10 cellular contexts compared by ENCODE assay signal in the genomic region with DNA sequence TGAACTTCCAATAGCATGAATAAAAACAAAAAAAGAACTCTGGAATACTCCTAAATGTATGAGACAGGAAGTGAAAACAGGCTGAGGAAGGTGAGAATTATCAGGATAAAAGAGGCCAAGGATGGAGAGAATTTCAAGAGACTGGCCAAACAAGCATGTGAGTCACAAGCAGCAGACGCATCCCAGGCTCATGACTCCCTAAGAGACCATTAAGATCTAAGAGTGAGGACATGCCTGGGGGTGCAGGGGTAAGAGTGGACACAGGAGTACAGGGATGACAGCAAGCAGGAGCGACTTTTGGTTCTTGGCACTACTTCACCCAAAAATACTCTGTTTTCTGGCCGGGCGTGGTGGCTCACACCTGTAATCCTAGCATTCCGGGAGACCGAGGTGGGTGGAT. TPM values are rescaled to one million over a fixed set of nuclear protein-coding genes. Genes with fewer than 3 reads are reported as not detected.
A peak's percentile ranks its signal among the peaks of the same experiment; 100 is the strongest.
DNase-seq lines count a peak whose midpoint lies in the region; TF ChIP-seq lines count a peak whose summit lies in the region.
"Had no signal": no experiment of that assay in that cellular context is flagged by ENCODE, and none has a peak within 500 bp of the region (broad histone marks: within the 10 kb centered on the region; RNA-seq: fewer than 3 reads in every experiment).

No MANE protein-coding gene starts in this region.

- TF ChIP-seq CTCF in neural crest cell (conservative IDR thresholded peaks at IDR 0.05) (no peak), WERI-Rb-1 (IDR thresholded peaks at IDR 0.05; ENCODE audit: low read depth, low read length) (no peak), tibial nerve (IDR thresholded peaks at IDR 0.05) (no peak)

- H3K9ac ChIP-seq in duodenal mucosa (ENCODE audit: low read depth in 1 of 2, low read length in 2 of 2), result no peak overlapping the region

- no peak for TF ChIP-seq EP300 in tibial nerve (IDR thresholded peaks at IDR 0.05)

- POLR2A ChIA-PET in CD8-positive, alpha-beta memory T cell (lab: Charles Lee), result interaction anchor here (0.6 kb wide), 1 partner anchor 82 kb away, joined by 6 read pairs; no protein-coding TSS in a partner anchor

- no peak for TF ChIP-seq POLR2A in tibial nerve (IDR thresholded peaks at IDR 0.05)

- WGBS in tibial nerve, 2 donors, result 81 to 82% methylated on average over 6 of the region's 6 CpGs

- peak overlapping the region; percentile 42 to 94 (median 70) for H3K27ac Mint-ChIP-seq in CD8-positive, alpha-beta memory T cell
- H3K27ac Mint-ChIP-seq in neural crest cell (ENCODE audit: unreplicated experiment), result peak overlapping the region; percentile 5

- no peak for DNase-seq in CD8-positive, alpha-beta memory T cell
- peak; percentile 68 for DNase-seq in M059J (ENCODE audit: low read depth)
- no peak for DNase-seq in neural crest cell (ENCODE audit: low read depth, low spot score)
- no peak for DNase-seq in AML-193 (lab: John Stamatoyannopoulos, UW)
- DNase-seq in WERI-Rb-1, result no peak
- DNase-seq in tibial nerve (ENCODE audit: low spot score in 2 of 2), result no peak
- DNase-seq in NCI-H446 treated with DMSO at 0.1 percent for 48 hours (lab: John Stamatoyannopoulos, UW), result no peak
- DNase-seq: cortex of kidney, NCI-H1105 treated with DMSO at 0.1 percent for 48 hours had no signal

- H3K9me3 ChIP-seq in CD8-positive, alpha-beta memory T cell (ENCODE audit: low read length), result no peaks in the 10 kb centered on the region
- no peaks in the 10 kb centered on the region for H3K9me3 ChIP-seq in duodenal mucosa (ENCODE audit: control insufficient read depth in 1 of 2, low read length in 2 of 2)
- no peaks in the 10 kb centered on the region for H3K9me3 ChIP-seq in WERI-Rb-1 (ENCODE audit: severe bottlenecking)
- no peaks in the 10 kb centered on the region for H3K9me3 ChIP-seq in tibial nerve

- peaks cover 4 to 57% (median 10%) of the 10 kb centered on the region in 3 donors for H3K36me3 Mint-ChIP-seq in CD8-positive, alpha-beta memory T cell
- H3K36me3 Mint-ChIP-seq in neural crest cell (ENCODE audit: low read depth), result peaks cover 9% of the 10 kb centered on the region

- H3K9me3 Mint-ChIP-seq in CD8-positive, alpha-beta memory T cell, result no peaks in the 10 kb centered on the region
- H3K9me3 Mint-ChIP-seq in neural crest cell, result no peaks in the 10 kb centered on the region

- H3K4me1 ChIP-seq in CD8-positive, alpha-beta memory T cell (ENCODE audit: insufficient read depth, low read length), result peaks cover 73% of the 10 kb centered on the region
- peaks cover 57 to 71% of the 10 kb centered on the region in 2 donors for H3K4me1 ChIP-seq in duodenal mucosa (ENCODE audit: control insufficient read depth in 1 of 2, insufficient read depth in 2 of 2, low read length in 2 of 2)
- peaks cover 0 to 63% (median 50%) of the 10 kb centered on the region in 4 donors for H3K4me1 ChIP-seq in tibial nerve

- no peak overlapping the region for H3K4me3 ChIP-seq in CD8-positive, alpha-beta memory T cell (ENCODE audit: low read length)
- no peak overlapping the region for H3K4me3 ChIP-seq in duodenal mucosa (ENCODE audit: low read depth in 1 of 2, low read length in 2 of 2)
- no peak overlapping the region for H3K4me3 ChIP-seq in WERI-Rb-1 (ENCODE audit: low read depth, low read length)
- no peak overlapping the region for H3K4me3 ChIP-seq in tibial nerve

- no peaks in the 10 kb centered on the region for H3K36me3 ChIP-seq in CD8-positive, alpha-beta memory T cell (ENCODE audit: insufficient read depth, low read length)
- H3K36me3 ChIP-seq in duodenal mucosa (ENCODE audit: control insufficient read depth in 1 of 2, insufficient read depth in 2 of 2, low read length in 2 of 2), result peaks cover 0 to 3% of the 10 kb centered on the region in 2 donors
- peaks cover 24% of the 10 kb centered on the region for H3K36me3 ChIP-seq in WERI-Rb-1
- H3K36me3 ChIP-seq in tibial nerve, result peaks cover 0 to 12% (median 0%) of the 10 kb centered on the region in 3 donors

- peaks cover 0 to 1% of the 10 kb centered on the region in 2 donors for H3K27me3 Mint-ChIP-seq in CD8-positive, alpha-beta memory T cell
- H3K27me3 Mint-ChIP-seq in neural crest cell (ENCODE audit: low read depth), result no peaks in the 10 kb centered on the region

- no peak overlapping the region for H3K27ac ChIP-seq in CD8-positive, alpha-beta memory T cell (ENCODE audit: low read depth, low read length)
- H3K27ac ChIP-seq in duodenal mucosa (ENCODE audit: low read depth, low read length), result peak overlapping the region; percentile 13
- H3K27ac ChIP-seq in WERI-Rb-1, result no peak overlapping the region
- H3K27ac ChIP-seq in tibial nerve, result peak overlapping the region in 1 of 4 donors; percentile 60

- H3K4me1 Mint-ChIP-seq in CD8-positive, alpha-beta memory T cell, result peaks cover 68 to 81% (median 74%) of the 10 kb centered on the region in 3 donors
- H3K4me1 Mint-ChIP-seq in neural crest cell, result peaks cover 20% of the 10 kb centered on the region

- peak overlapping the region in 4 of 7 donors; percentile 25 to 74 (median 50) for H3K4me3 Mint-ChIP-seq in CD8-positive, alpha-beta memory T cell
- peak overlapping the region; percentile 11 for H3K4me3 Mint-ChIP-seq in neural crest cell

- CTCF ChIA-PET in CD8-positive, alpha-beta memory T cell (lab: Charles Lee), result no interaction called here

- no peaks in the 10 kb centered on the region for H3K27me3 ChIP-seq in CD8-positive, alpha-beta memory T cell (ENCODE audit: insufficient read depth, low read length, poor library complexity, severe bottlenecking)
- H3K27me3 ChIP-seq in duodenal mucosa (ENCODE audit: control insufficient read depth in 1 of 2, insufficient read depth in 2 of 2, low read length in 2 of 2) (no peaks in the 10 kb centered on the region), WERI-Rb-1 (ENCODE audit: insufficient read depth, low read depth, severe bottlenecking) (no peaks in the 10 kb centered on the region), tibial nerve (no peaks in the 10 kb centered on the region)

RNA-seq across cellular contexts. Expression of gene SCAMP2, which starts 7.1 kb away (rescaled TPM):
- 10 to 100 TPM; 82.8 to 84.2 TPM for total RNA-seq in CD8-positive, alpha-beta memory T cell
- 154 TPM for polyA plus RNA-seq in CD8-positive, alpha-beta memory T cell
- total RNA-seq in M059J (2014; rRNA removed; shearing (Covaris generic)), result 41.5 and 60.0 TPM in 2 replicates
- total RNA-seq in neural crest cell (40.4 and 42.0 TPM in 2 replicates), tibial nerve (10 to 100 TPM; 47.6 to 72.0 (median 65.7) TPM)

RNA-seq across cellular contexts. Expression of gene ULK3, which starts 23.1 kb away (rescaled TPM):
- 10 to 100 TPM; 53.9 to 60.1 TPM for total RNA-seq in CD8-positive, alpha-beta memory T cell
- 43.1 TPM for polyA plus RNA-seq in CD8-positive, alpha-beta memory T cell
- total RNA-seq in M059J (2014; rRNA removed; shearing (Covaris generic)), result 10.9 and 15.3 TPM in 2 replicates
- total RNA-seq in neural crest cell (48.4 TPM in 2 replicates), tibial nerve (10 to 100 TPM; 42.6 to 86.7 (median 48.9) TPM)

RNA-seq across cellular contexts. Expression of gene MPI, which starts 23.8 kb away (rescaled TPM):
- 10 to 100 TPM; 40.4 to 43.0 TPM for total RNA-seq in CD8-positive, alpha-beta memory T cell
- polyA plus RNA-seq in CD8-positive, alpha-beta memory T cell, result 61.1 TPM
- 65.4 and 68.3 TPM in 2 replicates for total RNA-seq in M059J (2014; rRNA removed; shearing (Covaris generic))
- total RNA-seq in neural crest cell (42.6 and 43.8 TPM in 2 replicates), tibial nerve (10 to 100 TPM; 42.4 to 79.3 (median 60.8) TPM)

RNA-seq across cellular contexts. Expression of gene CPLX3, which starts 39.7 kb away (rescaled TPM):
- not detected for total RNA-seq in CD8-positive, alpha-beta memory T cell
- polyA plus RNA-seq in CD8-positive, alpha-beta memory T cell, result not detected
- total RNA-seq in M059J (2014; rRNA removed; shearing (Covaris generic)), result not detected in 2 replicates
- total RNA-seq in neural crest cell (not detected in 2 replicates), tibial nerve (not detected)

RNA-seq across cellular contexts. Expression of gene FAM219B, which starts 40.6 kb away (rescaled TPM):
- total RNA-seq in CD8-positive, alpha-beta memory T cell, result 10 to 100 TPM; 45.0 to 47.7 TPM
- 32.3 TPM for polyA plus RNA-seq in CD8-positive, alpha-beta memory T cell
- total RNA-seq in M059J (2014; rRNA removed; shearing (Covaris generic)), result 21.3 and 27.5 TPM in 2 replicates
- total RNA-seq in neural crest cell (128 and 138 TPM in 2 replicates), tibial nerve (10 to 100 TPM; 59.4 to 84.6 (median 80.7) TPM)
